32 cellular contexts compared by ENCODE assay signal in genomic region chr2:6429210-6429986, GRCh38.
"Had no signal": no experiment of that assay in that cellular context is flagged by ENCODE, and none has a peak within 500 bp of the region (broad histone marks: within the 10 kb centered on the region; RNA-seq: fewer than 3 reads in every experiment).

No MANE protein-coding gene starts in this region.

- H3K4me1 Mint-ChIP-seq: activated CD4-positive, alpha-beta memory T cell treated with anti-CD3 and anti-CD28 coated beads, Interleukin-2, amount 10 ng/mL, durations not matched to agents 7 days and 5 days; activated CD8-positive, alpha-beta memory T cell treated with anti-CD3 and anti-CD28 coated beads, Interleukin-2, amount 10 ng/mL, durations not matched to agents 7 days and 5 days; activated naive CD4-positive, alpha-beta T cell treated with anti-CD3 and anti-CD28 coated beads, Interleukin-2, amount 10 ng/mL, durations not matched to agents 7 days and 5 days; activated naive CD8-positive, alpha-beta T cell treated with anti-CD3 and anti-CD28 coated beads, Interleukin-2, amount 50 U/mL, for 24 hours had no signal

- H2AFZ ChIP-seq: PC-9 had no signal

- H3K9me3 Mint-ChIP-seq: activated naive CD4-positive, alpha-beta T cell treated with anti-CD3 and anti-CD28 coated beads, Interleukin-2, amount 10 ng/mL, durations not matched to agents 7 days and 5 days; activated naive CD8-positive, alpha-beta T cell treated with anti-CD3 and anti-CD28 coated beads, Interleukin-2, amount 50 U/mL, for 24 hours had no signal

- H3K4me2 ChIP-seq: PC-9 had no signal

- H3K27ac ChIP-seq: PC-9, RWPE1, WERI-Rb-1 had no signal

- H3K4me3 Mint-ChIP-seq: activated CD4-positive, alpha-beta memory T cell treated with anti-CD3 and anti-CD28 coated beads, Interleukin-2, amount 10 ng/mL, durations not matched to agents 7 days and 5 days; activated CD8-positive, alpha-beta memory T cell treated with anti-CD3 and anti-CD28 coated beads, Interleukin-2, amount 10 ng/mL, durations not matched to agents 7 days and 5 days; activated naive CD4-positive, alpha-beta T cell treated with anti-CD3 and anti-CD28 coated beads, Interleukin-2, amount 10 ng/mL, durations not matched to agents 7 days and 5 days; activated naive CD8-positive, alpha-beta T cell; activated naive CD8-positive, alpha-beta T cell treated with anti-CD3 and anti-CD28 coated beads, Interleukin-2, amount 50 U/mL, for 24 hours; brain had no signal

- H3K27ac Mint-ChIP-seq: activated CD4-positive, alpha-beta memory T cell treated with anti-CD3 and anti-CD28 coated beads, Interleukin-2, amount 10 ng/mL, durations not matched to agents 7 days and 5 days; activated CD8-positive, alpha-beta memory T cell treated with anti-CD3 and anti-CD28 coated beads, Interleukin-2, amount 10 ng/mL, durations not matched to agents 7 days and 5 days; activated naive CD4-positive, alpha-beta T cell treated with anti-CD3 and anti-CD28 coated beads, Interleukin-2, amount 10 ng/mL, durations not matched to agents 7 days and 5 days; activated naive CD8-positive, alpha-beta T cell; activated naive CD8-positive, alpha-beta T cell treated with anti-CD3 and anti-CD28 coated beads, Interleukin-2, amount 50 U/mL, for 24 hours; brain had no signal

- ATAC-seq: activated CD8-positive, alpha-beta memory T cell treated with anti-CD3 and anti-CD28 coated beads, Interleukin-2, amount 10 ng/mL, durations not matched to agents 7 days and 5 days; activated naive CD8-positive, alpha-beta T cell treated with anti-CD3 and anti-CD28 coated beads, Interleukin-2, amount 50 U/mL, for 24 hours; Right ventricle myocardium inferior had no signal

- H3K36me3 Mint-ChIP-seq: activated CD8-positive, alpha-beta memory T cell treated with anti-CD3 and anti-CD28 coated beads, Interleukin-2, amount 10 ng/mL, durations not matched to agents 7 days and 5 days; activated naive CD4-positive, alpha-beta T cell treated with anti-CD3 and anti-CD28 coated beads, Interleukin-2, amount 10 ng/mL, durations not matched to agents 7 days and 5 days; activated naive CD8-positive, alpha-beta T cell; brain had no signal

- H3K36me3 ChIP-seq: WERI-Rb-1 had no signal

- H3K4me3 ChIP-seq: PC-9 had no signal

- FAIRE-seq: bronchial epithelial cell, RCC 7860 had no signal

- H3K27me3 Mint-ChIP-seq: activated CD4-positive, alpha-beta memory T cell treated with anti-CD3 and anti-CD28 coated beads, Interleukin-2, amount 10 ng/mL, durations not matched to agents 7 days and 5 days; activated CD8-positive, alpha-beta memory T cell treated with anti-CD3 and anti-CD28 coated beads, Interleukin-2, amount 10 ng/mL, durations not matched to agents 7 days and 5 days; activated naive CD4-positive, alpha-beta T cell treated with anti-CD3 and anti-CD28 coated beads, Interleukin-2, amount 10 ng/mL, durations not matched to agents 7 days and 5 days; activated naive CD8-positive, alpha-beta T cell; activated naive CD8-positive, alpha-beta T cell treated with anti-CD3 and anti-CD28 coated beads, Interleukin-2, amount 50 U/mL, for 24 hours had no signal

- DNase-seq: activated CD4-positive, alpha-beta memory T cell treated with anti-CD3 and anti-CD28 coated beads, Interleukin-2, amount 10 ng/mL, durations not matched to agents 7 days and 5 days; activated CD4-positive, alpha-beta T cell treated with anti-CD3 and anti-CD28 coated beads for 1 hour; activated CD4-positive, alpha-beta T cell treated with anti-CD3 and anti-CD28 coated beads for 48 hours; activated CD4-positive, CD25-positive, alpha-beta regulatory T cell; activated CD8-positive, alpha-beta memory T cell treated with anti-CD3 and anti-CD28 coated beads for 24 hours; activated CD8-positive, alpha-beta memory T cell treated with anti-CD3 and anti-CD28 coated beads, Interleukin-2, amount 10 ng/mL, durations not matched to agents 7 days and 5 days; activated CD8-positive, alpha-beta memory T cell treated with anti-CD3 and anti-CD28 coated beads, Interleukin-2, amount 50 U/mL, for 48 hours; activated effector memory CD4-positive, alpha-beta T cell treated with Interleukin-2 at 50 U/mL for 16 hours; activated naive CD4-positive, alpha-beta T cell treated with anti-CD3 and anti-CD28 coated beads, Interleukin-2, amount 10 ng/mL, durations not matched to agents 7 days and 5 days; activated naive CD8-positive, alpha-beta T cell treated with anti-CD3 and anti-CD28 coated beads, Interleukin-2, amount 50 U/mL, for 24 hours; activated T-cell treated with anti-CD3 and anti-CD28 coated beads, Interleukin-2, amount 50 U/mL, for 48 hours; anterior cingulate cortex; caudate nucleus; NCI-H1105; NCI-H1417 treated with DMSO at 0.1 percent for 48 hours; NCI-H1694; NCI-H1930; NCI-H2081 treated with DMSO at 0.1 percent for 48 hours; NCI-H2171; NCI-H510A; NCI-H526; NCI-H748 treated with DMSO at 0.1 percent for 48 hours; NK-92 treated with Interleukin-12 subunit alpha and Interleukin-12 subunit beta, amount 100 ng/mL, for 24 hours; PC-9; T1000; WERI-Rb-1 had no signal
